Comparison of ENCODE assay signal across 12 cellular contexts in the genomic region with DNA sequence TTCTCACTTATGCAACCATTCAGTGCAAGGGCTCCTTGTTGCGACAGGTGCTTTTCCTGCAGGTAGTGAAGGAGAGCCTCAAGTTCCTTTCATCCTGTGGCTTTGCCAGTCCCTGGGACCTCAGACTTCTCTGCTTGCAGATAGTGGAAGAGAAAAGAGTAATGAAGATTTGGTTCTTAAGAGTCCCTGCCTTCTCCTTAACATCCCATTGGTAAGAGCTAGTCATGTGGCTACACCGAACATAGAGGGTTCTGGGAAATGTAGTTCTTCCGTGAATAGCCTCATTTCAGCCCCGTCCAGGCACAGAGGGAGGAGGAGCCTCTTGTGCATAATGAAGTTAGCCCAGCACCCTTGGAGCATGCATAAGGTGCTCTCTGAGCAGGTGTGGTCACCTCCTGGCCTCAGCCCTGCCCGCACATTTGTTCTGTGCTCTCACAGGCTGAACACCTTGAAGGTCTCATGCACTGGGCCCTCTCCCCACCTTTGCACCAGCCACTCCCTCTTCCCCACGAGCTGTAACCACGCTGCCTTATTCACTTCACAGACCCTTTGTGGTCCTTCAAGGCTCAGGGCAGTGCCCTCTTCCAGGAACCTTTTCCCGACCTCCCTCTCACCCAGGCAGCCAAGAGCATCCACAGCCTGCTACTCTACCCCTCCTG.
DNase-seq lines count a peak whose midpoint lies in the region; ATAC-seq and TF ChIP-seq lines count a peak whose summit lies in the region.
"Had no signal": no experiment of that assay in that cellular context is flagged by ENCODE, and none has a peak within 500 bp of the region (broad histone marks: within the 10 kb centered on the region; RNA-seq: fewer than 3 reads in every experiment).

No MANE protein-coding gene starts in this region.

- ATAC-seq in RWPE2 (ENCODE audit: low read depth), result peak; percentile 35; the same call in 1 of the 3 replicates
- ATAC-seq in foreskin keratinocyte, result peak; percentile 8
- ATAC-seq in GM21737 (IDR thresholded peaks at IDR 0.05; ENCODE audit: unreplicated experiment), result no peak

- H3K4me3 ChIP-seq in RWPE2 (ENCODE audit: severe bottlenecking) (no peak overlapping the region), tibial artery (no peak overlapping the region), hepatocyte (no peak overlapping the region)
- H3K4me3 ChIP-seq: BLaER1 had no signal

- H3K36me3 ChIP-seq in RWPE2 (ENCODE audit: low read depth) (no peaks in the 10 kb centered on the region), tibial artery (no peaks in the 10 kb centered on the region), hepatocyte (replicated peaks; ENCODE audit: insufficient read depth, low read depth) (no peaks in the 10 kb centered on the region)
- H3K36me3 ChIP-seq: BLaER1 had no signal

- intact Hi-C loops in activated naive CD4-positive, alpha-beta T cell treated with anti-CD3 and anti-CD28 coated beads for 36 hours (cut with micrococcal nuclease), result no loop called here
- intact Hi-C loops in tibial artery (cut with DNase I; ENCODE audit: low total_unique reads), result no loop called here

- H3K27ac Mint-ChIP-seq in activated naive CD4-positive, alpha-beta T cell treated with anti-CD3 and anti-CD28 coated beads for 36 hours, result no peak overlapping the region

- H4K20me1 ChIP-seq in hepatocyte (ENCODE audit: insufficient read depth, poor library complexity, severe bottlenecking), result no peaks in the 10 kb centered on the region
- H4K20me1 ChIP-seq: BLaER1 had no signal

- CTCF ChIA-PET in activated naive CD4-positive, alpha-beta T cell treated with anti-CD3 and anti-CD28 coated beads for 36 hours (lab: Charles Lee), result no interaction called here

- H3K36me3 Mint-ChIP-seq in activated naive CD4-positive, alpha-beta T cell treated with anti-CD3 and anti-CD28 coated beads for 36 hours (ENCODE audit: low read depth), result no peaks in the 10 kb centered on the region
- H3K36me3 Mint-ChIP-seq: naive B cell had no signal

- no peaks in the 10 kb centered on the region for H3K9me2 ChIP-seq in hepatocyte (replicated peaks; ENCODE audit: insufficient read depth)

- no peak for DNase-seq in activated naive CD4-positive, alpha-beta T cell treated with anti-CD3 and anti-CD28 coated beads for 36 hours
- no peak for DNase-seq in activated naive CD4-positive, alpha-beta T cell treated with anti-CD3 and anti-CD28 coated beads, Interleukin-2, amount 50 U/mL, for 16 hours
- DNase-seq in RWPE2 (ENCODE audit: low spot score) (no peak), foreskin keratinocyte (no peak), tibial artery (peak; percentile 15 to 34), superior temporal gyrus (ENCODE audit: extremely low spot score) (no peak), hepatocyte (ENCODE audit: low spot score) (no peak)
- DNase-seq: naive B cell, small intestine had no signal

- H3K4me1 ChIP-seq in RWPE2 (ENCODE audit: insufficient read depth, poor library complexity, severe bottlenecking), result peaks cover 9% of the 10 kb centered on the region
- no peaks in the 10 kb centered on the region for H3K4me1 ChIP-seq in foreskin keratinocyte
- H3K4me1 ChIP-seq in tibial artery, result peaks cover 0 to 6% (median 2%) of the 10 kb centered on the region in 4 donors
- H3K4me1 ChIP-seq in hepatocyte (ENCODE audit: insufficient read depth), result peaks cover 8% of the 10 kb centered on the region

- TF ChIP-seq CTCF in RWPE2 (IDR thresholded peaks at IDR 0.05; ENCODE audit: poor library complexity, severe bottlenecking) (no peak), foreskin keratinocyte (conservative IDR thresholded peaks at IDR 0.05) (no peak), tibial artery (IDR thresholded peaks at IDR 0.05) (no peak), hepatocyte (IDR thresholded peaks at IDR 0.05; ENCODE audit: poor library complexity) (no peak)

- no peak overlapping the region for H3K27ac ChIP-seq in RWPE2 (ENCODE audit: poor library complexity, severe bottlenecking)
- no peak overlapping the region for H3K27ac ChIP-seq in foreskin keratinocyte
- H3K27ac ChIP-seq in tibial artery, result no peak overlapping the region
- no peak overlapping the region for H3K27ac ChIP-seq in hepatocyte
- H3K27ac ChIP-seq: BLaER1, VCaP had no signal

- no peaks in the 10 kb centered on the region for H3K79me2 ChIP-seq in hepatocyte

- H3K4me1 Mint-ChIP-seq in activated naive CD4-positive, alpha-beta T cell treated with anti-CD3 and anti-CD28 coated beads for 36 hours (ENCODE audit: low read depth), result peaks cover 14% of the 10 kb centered on the region

- 82% methylated on average over 8 of the region's 8 CpGs for WGBS in hepatocyte (ENCODE audit: low lambda C conversion rate, missing lambda C conversion rate)

- no peaks in the 10 kb centered on the region for H3K27me3 Mint-ChIP-seq in activated naive CD4-positive, alpha-beta T cell treated with anti-CD3 and anti-CD28 coated beads for 36 hours (ENCODE audit: low read depth)
- H3K27me3 Mint-ChIP-seq: naive B cell had no signal

- peak overlapping the region; percentile 31 for H3K4me3 Mint-ChIP-seq in activated naive CD4-positive, alpha-beta T cell treated with anti-CD3 and anti-CD28 coated beads for 36 hours
- H3K4me3 Mint-ChIP-seq: naive B cell had no signal

- no peaks in the 10 kb centered on the region for H3K9me3 Mint-ChIP-seq in activated naive CD4-positive, alpha-beta T cell treated with anti-CD3 and anti-CD28 coated beads for 36 hours

- no peak overlapping the region for H2AFZ ChIP-seq in hepatocyte

- H3K9me3 ChIP-seq in RWPE2 (ENCODE audit: severe bottlenecking) (no peaks in the 10 kb centered on the region), tibial artery (no peaks in the 10 kb centered on the region), hepatocyte (ENCODE audit: low read depth) (no peaks in the 10 kb centered on the region)
- H3K9me3 ChIP-seq: BLaER1 had no signal

- no peak overlapping the region for H3K4me2 ChIP-seq in hepatocyte
- H3K4me2 ChIP-seq: BLaER1 had no signal

- no peaks in the 10 kb centered on the region for H3K27me3 ChIP-seq in RWPE2 (ENCODE audit: insufficient read depth, poor library complexity, severe bottlenecking)
- no peaks in the 10 kb centered on the region for H3K27me3 ChIP-seq in foreskin keratinocyte
- H3K27me3 ChIP-seq in tibial artery, result peaks cover 0 to 12% of the 10 kb centered on the region in 2 donors
- no peaks in the 10 kb centered on the region for H3K27me3 ChIP-seq in hepatocyte
- H3K27me3 ChIP-seq: BLaER1 had no signal

Comparison
In these comparisons a context has a peak if more than half of its experiments do, and no peak if none do; other contexts are left out.
1. DNase-seq: peak in tibial artery (2 of 2); none in activated naive CD4-positive, alpha-beta T cell treated with anti-CD3 and anti-CD28 coated beads for 36 hours (single experiment), activated naive CD4-positive, alpha-beta T cell treated with anti-CD3 and anti-CD28 coated beads, Interleukin-2, amount 50 U/mL, for 16 hours (single experiment), RWPE2 (single experiment), foreskin keratinocyte (0 of 2), superior temporal gyrus (single experiment) and hepatocyte (single experiment).